In genomic region chr20:63973636-63974401, GRCh38 we compare ENCODE assay signal across 8 cellular contexts. TPM values are rescaled to one million over a fixed set of nuclear protein-coding genes. Genes with fewer than 3 reads are reported as not detected.
DNase-seq lines count a peak whose midpoint lies in the region; ATAC-seq and TF ChIP-seq lines count a peak whose summit lies in the region.

No MANE protein-coding gene starts in this region.

- H3K4me1 ChIP-seq in ES-I3 (ENCODE audit: insufficient read depth, low read length): peaks cover 4% of the 10 kb centered on the region; the same call in 1 of the 2 replicates
- H3K4me1 ChIP-seq in stomach smooth muscle (ENCODE audit: control insufficient read depth, insufficient read depth, low read length): peaks cover 18% of the 10 kb centered on the region

- no peak overlapping the region for H3K27ac ChIP-seq in stomach smooth muscle (ENCODE audit: low read length)

- H3K36me3 ChIP-seq in ES-I3 (ENCODE audit: insufficient read depth, low read length): no peaks in the 10 kb centered on the region
- H3K36me3 ChIP-seq in stomach smooth muscle (ENCODE audit: control insufficient read depth in 2 of 2, insufficient read depth in 2 of 2, low read length in 2 of 2): no peaks in the 10 kb centered on the region

- H3K9me3 ChIP-seq in ES-I3 (ENCODE audit: control insufficient read depth, insufficient read depth, low read length) (no peaks in the 10 kb centered on the region), stomach smooth muscle (ENCODE audit: control insufficient read depth in 2 of 2, low read length in 2 of 2) (no peaks in the 10 kb centered on the region)

- no peaks in the 10 kb centered on the region for H3K27me3 ChIP-seq in stomach smooth muscle (ENCODE audit: control insufficient read depth in 1 of 2, insufficient read depth in 2 of 2, low read length in 2 of 2)

- no peaks in the 10 kb centered on the region for H3K36me3 Mint-ChIP-seq in natural killer cell

- peak; percentile 98 for TF ChIP-seq CTCF in natural killer cell (IDR thresholded peaks at IDR 0.05)

- ATAC-seq in natural killer cell (peak; percentile 39 to 67 (median 61)), HG03342 (IDR thresholded peaks at IDR 0.05; ENCODE audit: unreplicated experiment) (no peak)

- H3K9me3 Mint-ChIP-seq in natural killer cell: no peaks in the 10 kb centered on the region

- H3K9ac ChIP-seq in ES-I3 (ENCODE audit: low read depth, low read length) (peak overlapping the region; percentile 66), stomach smooth muscle (ENCODE audit: low read length in 2 of 2) (peak overlapping the region; percentile 42 to 45)

- in situ Hi-C loops in KBM-7 (cut with MboI; ENCODE audit: low pct_unique_long_range_greater_than_20kb, low sequenced_read_pairs): no loop called here

- no peaks in the 10 kb centered on the region for H3K27me3 Mint-ChIP-seq in natural killer cell (ENCODE audit: low read depth in 2 of 2)

- H3K27ac Mint-ChIP-seq in natural killer cell: peak overlapping the region; percentile 57 to 81

- intact Hi-C loops in natural killer cell (cut with micrococcal nuclease): loop anchor here (5.0 kb wide), 3 partner anchors 67 to 477 kb away; partner anchors contain the start of gene EEF1A2

- peaks cover 33 to 44% of the 10 kb centered on the region in 2 donors for H3K4me1 Mint-ChIP-seq in natural killer cell

- peak overlapping the region; percentile 64 for H3K4me3 Mint-ChIP-seq in natural killer cell

- peak overlapping the region; percentile 67 for H3K4me3 ChIP-seq in stomach smooth muscle (ENCODE audit: low read length in 2 of 2)

- DNase-seq in KBM-7 (peak; percentile 88), RKO (ENCODE audit: low spot score) (peak; percentile 74), fibroblast of peridontal ligament (ENCODE audit: extremely low read depth) (peak; percentile 78), natural killer cell (peak; percentile 85)
- peak; percentile 65 for DNase-seq in activated effector memory CD4-positive, alpha-beta T cell treated with Interleukin-2 at 50 U/mL for 16 hours

RNA-seq across cellular contexts. Expression of gene ZNF512B, which starts 4.1 kb away (rescaled TPM):
- total RNA-seq in natural killer cell: 10 to 100 TPM; 11.5 to 16.8 (median 13.8) TPM

RNA-seq across cellular contexts. Expression of gene SAMD10, which starts 5.6 kb away (rescaled TPM):
- 10 to 100 TPM; 15.2 to 22.3 (median 17.6) TPM for total RNA-seq in natural killer cell

RNA-seq across cellular contexts. Expression of gene PRPF6, which starts 7.1 kb away (rescaled TPM):
- 10 to 100 TPM; 52.7 to 63.0 (median 55.0) TPM for total RNA-seq in natural killer cell

RNA-seq across cellular contexts. Expression of gene UCKL1, which starts 17.6 kb away (rescaled TPM):
- total RNA-seq in natural killer cell: 10 to 100 TPM; 49.9 to 58.1 (median 49.9) TPM
